In the genomic region with DNA sequence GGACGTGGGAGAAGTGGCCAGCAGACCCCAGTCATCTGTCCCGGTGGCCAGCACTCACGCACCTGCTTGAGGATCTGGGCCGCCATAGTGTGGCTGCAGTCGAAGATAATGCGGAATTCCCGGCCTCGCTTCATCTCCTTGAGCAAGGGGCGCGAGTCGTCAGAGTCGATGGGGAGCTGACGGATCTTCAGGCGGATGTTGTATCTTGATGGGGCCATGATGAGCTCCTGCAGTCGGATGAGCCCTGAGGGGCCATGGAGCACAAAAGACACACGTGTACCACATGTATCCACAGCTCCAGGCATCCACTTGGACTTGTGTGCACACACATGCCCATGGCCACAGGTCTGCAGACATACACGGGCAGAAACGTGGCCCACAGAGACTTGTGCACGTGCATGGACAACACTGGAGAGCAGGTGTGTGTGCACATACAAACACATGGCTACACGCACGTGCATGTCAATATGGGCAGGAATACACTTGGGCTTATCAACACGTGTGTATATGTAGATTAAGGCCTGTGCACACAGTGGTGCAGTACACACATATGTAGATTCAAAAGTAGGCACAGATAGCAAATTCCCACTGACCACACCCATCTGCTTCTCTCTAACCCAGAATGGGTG, we compare ENCODE assay signal across 22 cellular contexts.
"Had no signal": no experiment of that assay in that cellular context is flagged by ENCODE, and none has a peak within 500 bp of the region (broad histone marks: within the 10 kb centered on the region; RNA-seq: fewer than 3 reads in every experiment).

No MANE protein-coding gene starts in this region.

- H3K36me3 ChIP-seq: left lung, prostate gland, tibial nerve had no signal

- H3K4me3 Mint-ChIP-seq: activated naive CD4-positive, alpha-beta T cell treated with anti-CD3 and anti-CD28 coated beads for 36 hours; activated naive CD8-positive, alpha-beta T cell treated with anti-CD3 and anti-CD28 coated beads, Interleukin-2, amount 10 ng/mL, durations not matched to agents 7 days and 5 days; activated T-cell treated with anti-CD3 and anti-CD28 coated beads, Interleukin-2, amount 50 U/mL, for 4 hours; dendritic cell treated with granulocyte-macrophage colony-stimulating factor and Interleukin-4, amounts not matched to agents 40 ng/mL and 50 ng/mL, for 4 days; immature natural killer cell; stimulated activated effector memory CD8-positive, alpha-beta T cell treated with anti-CD3 and anti-CD28 coated beads, Interleukin-12 subunit alpha, Interleukin-12 subunit beta, amount 100 ng/mL, for 72 hours; stimulated activated naive CD8-positive, alpha-beta T cell treated with anti-CD3 and anti-CD28 coated beads, Interleukin-15, amount 100 ng/mL, for 72 hours had no signal

- H3K9me3 ChIP-seq: left lung, prostate gland, SK-N-SH, tibial nerve had no signal

- ATAC-seq: activated T-cell treated with anti-CD3 and anti-CD28 coated beads, Interleukin-2, amount 50 U/mL, for 4 hours; esophagus mucosa; left lung; stimulated activated effector memory CD8-positive, alpha-beta T cell treated with anti-CD3 and anti-CD28 coated beads, Interleukin-12 subunit alpha, Interleukin-12 subunit beta, amount 100 ng/mL, for 72 hours; stimulated activated naive CD8-positive, alpha-beta T cell treated with anti-CD3 and anti-CD28 coated beads, Interleukin-15, amount 100 ng/mL, for 72 hours had no signal

- DNase-seq: activated CD4-positive, alpha-beta T cell treated with anti-CD3 and anti-CD28 coated beads, Interleukin-2, amount 50 U/mL, for 4 hours; activated CD8-positive, alpha-beta memory T cell treated with anti-CD3 and anti-CD28 coated beads, Interleukin-2, amount 50 U/mL, for 48 hours; activated naive CD4-positive, alpha-beta T cell treated with anti-CD3 and anti-CD28 coated beads for 36 hours; activated naive CD8-positive, alpha-beta T cell treated with anti-CD3 and anti-CD28 coated beads, Interleukin-2, amount 10 ng/mL, durations not matched to agents 7 days and 5 days; activated T-cell treated with anti-CD3 and anti-CD28 coated beads, Interleukin-2, amount 50 U/mL, for 4 hours; amniotic stem cell; effector CD8-positive, alpha-beta T cell; foreskin melanocyte; immature natural killer cell; kidney glomerular epithelial cell; left lung; mammary epithelial cell; stimulated activated CD4-positive, alpha-beta T cell treated with anti-CD3 and anti-CD28 coated beads, Interleukin-1b, Interleukin-23, amount 100 ng/mL, for 48 hours; stimulated activated naive CD8-positive, alpha-beta T cell treated with anti-CD3 and anti-CD28 coated beads, Interleukin-15, amount 100 ng/mL, for 72 hours had no signal

- H3K4me1 ChIP-seq: left lung, prostate gland had no signal

- H3K4me1 Mint-ChIP-seq: activated naive CD8-positive, alpha-beta T cell treated with anti-CD3 and anti-CD28 coated beads, Interleukin-2, amount 10 ng/mL, durations not matched to agents 7 days and 5 days; immature natural killer cell; stimulated activated effector memory CD8-positive, alpha-beta T cell treated with anti-CD3 and anti-CD28 coated beads, Interleukin-12 subunit alpha, Interleukin-12 subunit beta, amount 100 ng/mL, for 72 hours; stimulated activated naive CD8-positive, alpha-beta T cell treated with anti-CD3 and anti-CD28 coated beads, Interleukin-15, amount 100 ng/mL, for 72 hours had no signal

- H3K27ac ChIP-seq: hepatocyte, left lung, prostate gland had no signal

- H3K27me3 ChIP-seq: hepatocyte, tibial nerve had no signal

- H3K9me3 Mint-ChIP-seq: activated naive CD4-positive, alpha-beta T cell treated with anti-CD3 and anti-CD28 coated beads for 36 hours; activated naive CD8-positive, alpha-beta T cell treated with anti-CD3 and anti-CD28 coated beads, Interleukin-2, amount 10 ng/mL, durations not matched to agents 7 days and 5 days; activated T-cell treated with anti-CD3 and anti-CD28 coated beads, Interleukin-2, amount 50 U/mL, for 4 hours; activated T-helper 2 cell treated with anti-CD3 and anti-CD28 coated beads, Interferon-gamma antibody, Interleukin-2, Interleukin-4, amounts not matched to agents 10 μg/mL and 5 μg/mL and 100 μg/mL, durations not matched to agents 14 hours and 24 hours and 36 hours; dendritic cell treated with granulocyte-macrophage colony-stimulating factor and Interleukin-4, amounts not matched to agents 40 ng/mL and 50 ng/mL, for 4 days; immature natural killer cell; stimulated activated effector memory CD8-positive, alpha-beta T cell treated with anti-CD3 and anti-CD28 coated beads, Interleukin-12 subunit alpha, Interleukin-12 subunit beta, amount 100 ng/mL, for 72 hours; stimulated activated naive CD8-positive, alpha-beta T cell treated with anti-CD3 and anti-CD28 coated beads, Interleukin-15, amount 100 ng/mL, for 72 hours had no signal

- H3K27ac Mint-ChIP-seq: activated naive CD4-positive, alpha-beta T cell treated with anti-CD3 and anti-CD28 coated beads for 36 hours; activated naive CD8-positive, alpha-beta T cell treated with anti-CD3 and anti-CD28 coated beads, Interleukin-2, amount 10 ng/mL, durations not matched to agents 7 days and 5 days; activated T-helper 2 cell treated with anti-CD3 and anti-CD28 coated beads, Interferon-gamma antibody, Interleukin-2, Interleukin-4, amounts not matched to agents 10 μg/mL and 5 μg/mL and 100 μg/mL, durations not matched to agents 14 hours and 24 hours and 36 hours; dendritic cell treated with granulocyte-macrophage colony-stimulating factor and Interleukin-4, amounts not matched to agents 40 ng/mL and 50 ng/mL, for 4 days; immature natural killer cell; stimulated activated effector memory CD8-positive, alpha-beta T cell treated with anti-CD3 and anti-CD28 coated beads, Interleukin-12 subunit alpha, Interleukin-12 subunit beta, amount 100 ng/mL, for 72 hours; stimulated activated naive CD8-positive, alpha-beta T cell treated with anti-CD3 and anti-CD28 coated beads, Interleukin-15, amount 100 ng/mL, for 72 hours had no signal

- H3K36me3 Mint-ChIP-seq: activated naive CD8-positive, alpha-beta T cell treated with anti-CD3 and anti-CD28 coated beads, Interleukin-2, amount 10 ng/mL, durations not matched to agents 7 days and 5 days; immature natural killer cell; stimulated activated effector memory CD8-positive, alpha-beta T cell treated with anti-CD3 and anti-CD28 coated beads, Interleukin-12 subunit alpha, Interleukin-12 subunit beta, amount 100 ng/mL, for 72 hours had no signal

- H3K4me3 ChIP-seq: hepatocyte, left lung, prostate gland, tibial nerve had no signal
